23 cellular contexts compared by ENCODE assay signal in genomic region chrX:32533848-32534247, GRCh38.
DNase-seq lines count a peak whose midpoint lies in the region; ATAC-seq and TF ChIP-seq lines count a peak whose summit lies in the region.
"Had no signal": no experiment of that assay in that cellular context is flagged by ENCODE, and none has a peak within 500 bp of the region (broad histone marks: within the 10 kb centered on the region; RNA-seq: fewer than 3 reads in every experiment).

No MANE protein-coding gene starts in this region.

- no peaks in the 10 kb centered on the region for H3K27me3 ChIP-seq in foreskin keratinocyte

- peak; percentile 76 for ATAC-seq in GM18505 (IDR thresholded peaks at IDR 0.05; ENCODE audit: unreplicated experiment)
- peak; percentile 66 for ATAC-seq in GM19351 (IDR thresholded peaks at IDR 0.05; ENCODE audit: unreplicated experiment)
- ATAC-seq in HG02852 (IDR thresholded peaks at IDR 0.05; ENCODE audit: unreplicated experiment) = peak; percentile 89
- ATAC-seq in HG03469 (IDR thresholded peaks at IDR 0.05; ENCODE audit: unreplicated experiment) = peak; percentile 50
- no peak for ATAC-seq in foreskin keratinocyte
- ATAC-seq: right cardiac atrium; stimulated activated effector memory CD8-positive, alpha-beta T cell treated with anti-CD3 and anti-CD28 coated beads, Interleukin-12 subunit alpha, Interleukin-12 subunit beta, amount 100 ng/mL, for 72 hours had no signal

- no peak for TF ChIP-seq POLR2A in GM18505 (IDR thresholded peaks at IDR 0.05; ENCODE audit: borderline replicate concordance, extremely low read depth, insufficient read depth, insufficient read length)

- no peaks in the 10 kb centered on the region for H3K4me1 ChIP-seq in foreskin keratinocyte

- no peaks in the 10 kb centered on the region for H3K27me3 Mint-ChIP-seq in nephron progenitor cell (ENCODE audit: low read depth, poor library complexity)
- H3K27me3 Mint-ChIP-seq in progenitor cell of endocrine pancreas = no peaks in the 10 kb centered on the region

- TF ChIP-seq CTCF in nephron progenitor cell (IDR thresholded peaks at IDR 0.05) (no peak), progenitor cell of endocrine pancreas (IDR thresholded peaks at IDR 0.05; ENCODE audit: unreplicated experiment) (no peak), foreskin keratinocyte (conservative IDR thresholded peaks at IDR 0.05) (no peak)

- H3K27ac ChIP-seq in foreskin keratinocyte = no peak overlapping the region
- H3K27ac ChIP-seq: thoracic aorta had no signal

- H3K9me3 Mint-ChIP-seq in nephron progenitor cell = no peaks in the 10 kb centered on the region
- H3K9me3 Mint-ChIP-seq in progenitor cell of endocrine pancreas (ENCODE audit: low read depth) = no peaks in the 10 kb centered on the region
- H3K9me3 Mint-ChIP-seq: activated naive CD4-positive, alpha-beta T cell treated with anti-CD3 and anti-CD28 coated beads for 36 hours; CD14-positive monocyte; T-helper 1 cell treated with Interleukin-12 subunit alpha and Interleukin-12 subunit beta and Interleukin-4 antibody, amounts not matched to agents 30 μg/mL and 1 μg/mL, for 36 hours had no signal

- H3K4me1 Mint-ChIP-seq in nephron progenitor cell (peaks cover 31% of the 10 kb centered on the region), progenitor cell of endocrine pancreas (ENCODE audit: low read depth) (peaks cover 33% of the 10 kb centered on the region)
- H3K4me1 Mint-ChIP-seq: CD14-positive monocyte; stimulated activated effector memory CD8-positive, alpha-beta T cell treated with anti-CD3 and anti-CD28 coated beads, Interleukin-12 subunit alpha, Interleukin-12 subunit beta, amount 100 ng/mL, for 72 hours had no signal

- no peak overlapping the region for H3K4me3 Mint-ChIP-seq in nephron progenitor cell
- no peak overlapping the region for H3K4me3 Mint-ChIP-seq in progenitor cell of endocrine pancreas (ENCODE audit: low read depth)
- H3K4me3 Mint-ChIP-seq: activated naive CD4-positive, alpha-beta T cell treated with anti-CD3 and anti-CD28 coated beads for 36 hours; CD14-positive monocyte; stimulated activated effector memory CD8-positive, alpha-beta T cell treated with anti-CD3 and anti-CD28 coated beads, Interleukin-12 subunit alpha, Interleukin-12 subunit beta, amount 100 ng/mL, for 72 hours; T-helper 1 cell treated with Interleukin-12 subunit alpha and Interleukin-12 subunit beta and Interleukin-4 antibody, amounts not matched to agents 30 μg/mL and 1 μg/mL, for 36 hours had no signal

- no peaks in the 10 kb centered on the region for H3K36me3 Mint-ChIP-seq in nephron progenitor cell (ENCODE audit: low read depth)
- no peaks in the 10 kb centered on the region for H3K36me3 Mint-ChIP-seq in progenitor cell of endocrine pancreas (ENCODE audit: insufficient read depth)
- H3K36me3 Mint-ChIP-seq: CD14-positive monocyte; stimulated activated effector memory CD8-positive, alpha-beta T cell treated with anti-CD3 and anti-CD28 coated beads, Interleukin-12 subunit alpha, Interleukin-12 subunit beta, amount 100 ng/mL, for 72 hours had no signal

- DNase-seq in nephron progenitor cell = no peak
- DNase-seq in putamen (ENCODE audit: low spot score) = no peak
- no peak for DNase-seq in progenitor cell of endocrine pancreas (ENCODE audit: low spot score, unreplicated experiment)
- DNase-seq in foreskin keratinocyte = no peak
- DNase-seq: activated naive CD4-positive, alpha-beta T cell treated with anti-CD3 and anti-CD28 coated beads for 36 hours; anterior cingulate cortex; DMS 273 treated with DMSO at 0.1 percent for 48 hours; erythroblast; hypothalamus; islet precursor cell; NCI-H1092; NCI-H69; occipital lobe; right cardiac atrium; SIG-M5 had no signal

- H3K27ac Mint-ChIP-seq in nephron progenitor cell (no peak overlapping the region), progenitor cell of endocrine pancreas (no peak overlapping the region)
- H3K27ac Mint-ChIP-seq: activated naive CD4-positive, alpha-beta T cell treated with anti-CD3 and anti-CD28 coated beads for 36 hours; CD14-positive monocyte; stimulated activated effector memory CD8-positive, alpha-beta T cell treated with anti-CD3 and anti-CD28 coated beads, Interleukin-12 subunit alpha, Interleukin-12 subunit beta, amount 100 ng/mL, for 72 hours; T-helper 1 cell treated with Interleukin-12 subunit alpha and Interleukin-12 subunit beta and Interleukin-4 antibody, amounts not matched to agents 30 μg/mL and 1 μg/mL, for 36 hours had no signal
